27 cellular contexts compared by ENCODE assay signal in the genomic region with DNA sequence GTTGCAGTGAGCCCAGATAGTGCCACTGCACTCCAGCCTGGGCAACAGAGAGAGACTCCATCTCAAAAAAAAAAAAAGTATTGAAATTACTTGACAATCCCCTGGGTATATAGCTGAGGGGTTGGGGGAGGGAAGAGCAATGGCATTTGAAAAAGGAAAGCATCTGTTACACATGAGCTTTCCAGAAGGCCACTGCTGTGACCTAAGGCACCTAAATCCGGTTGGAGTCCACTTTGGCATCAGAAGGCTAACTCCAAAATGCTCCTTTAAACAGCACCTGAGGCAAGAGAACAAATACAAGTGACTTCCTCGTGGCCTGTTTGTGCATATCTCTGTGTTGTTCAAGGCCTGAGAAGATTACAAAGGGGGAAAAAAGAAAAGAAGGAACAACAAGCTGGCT.
"Had no signal": no experiment of that assay in that cellular context is flagged by ENCODE, and none has a peak within 500 bp of the region (broad histone marks: within the 10 kb centered on the region; RNA-seq: fewer than 3 reads in every experiment).

No MANE protein-coding gene starts in this region.

- H3K27me3 ChIP-seq: hepatocyte, neural progenitor cell, right atrium auricular region, testis, tibial nerve, upper lobe of left lung had no signal

- H3K4me1 ChIP-seq: foreskin keratinocyte, gastroesophageal sphincter, heart left ventricle, prostate gland, right atrium auricular region, sigmoid colon, spleen, upper lobe of left lung had no signal

- H3K4me3 ChIP-seq: dorsolateral prefrontal cortex, gastroesophageal sphincter, heart left ventricle, hepatocyte, lung, neural progenitor cell, prostate gland, right atrium auricular region, sigmoid colon, skin epidermis, spleen, testis, tibial nerve, upper lobe of left lung had no signal

- ATAC-seq: esophagus mucosa; foreskin keratinocyte; gastroesophageal sphincter; heart left ventricle; left lobe of liver; stimulated activated memory B cell treated with anti-CD40 and anti-IgM and Interleukin-4, amounts not matched to agents 10 μg/mL and 1 μg/mL and 100 μg/mL, for 72 hours; stimulated activated naive CD8-positive, alpha-beta T cell treated with anti-CD3 and anti-CD28 coated beads, Interleukin-15, Interleukin-2, amounts not matched to agents 100 U/mL and 50 U/mL, for 24 hours had no signal

- H2AFZ ChIP-seq: hepatocyte, neural progenitor cell had no signal

- H3K9ac ChIP-seq: neural progenitor cell had no signal

- H3K36me3 ChIP-seq: gastroesophageal sphincter, heart left ventricle, neural progenitor cell, prostate gland, right atrium auricular region, sigmoid colon, spleen, tibial nerve, upper lobe of left lung had no signal

- H3K27ac ChIP-seq: dorsolateral prefrontal cortex, epithelial cell of prostate, foreskin keratinocyte, gastroesophageal sphincter, heart left ventricle, hepatocyte, neural progenitor cell, prostate gland, right atrium auricular region, sigmoid colon, skin epidermis, spleen, testis, tibial nerve, upper lobe of left lung had no signal

- H3K9me3 ChIP-seq: prostate gland, right atrium auricular region, sigmoid colon, testis, upper lobe of left lung had no signal

- DNase-seq: dorsolateral prefrontal cortex; effector CD4-positive, alpha-beta T cell; endodermal cell; foreskin keratinocyte; heart left ventricle; kidney; naive B cell; nucleus accumbens; sigmoid colon; spleen; stimulated activated CD4-positive, alpha-beta T cell treated with anti-CD3 and anti-CD28 coated beads, Interleukin-4, amount 100 ng/mL, for 4 hours; stimulated activated naive CD8-positive, alpha-beta T cell treated with anti-CD3 and anti-CD28 coated beads, Interleukin-15, Interleukin-2, amounts not matched to agents 100 U/mL and 50 U/mL, for 24 hours; substantia nigra; testis; upper lobe of left lung had no signal

- H3K4me2 ChIP-seq: hepatocyte, neural progenitor cell had no signal
